19 cellular contexts compared by ENCODE assay signal in genomic region chr1:54839824-54840223, GRCh38. TPM values are rescaled to one million over a fixed set of nuclear protein-coding genes. Genes with fewer than 3 reads are reported as not detected.
A peak's percentile ranks its signal among the peaks of the same experiment; 100 is the strongest.
DNase-seq lines count a peak whose midpoint lies in the region; ATAC-seq, FAIRE-seq and TF ChIP-seq lines count a peak whose summit lies in the region.
"Had no signal": no experiment of that assay in that cellular context is flagged by ENCODE, and none has a peak within 500 bp of the region (broad histone marks: within the 10 kb centered on the region; RNA-seq: fewer than 3 reads in every experiment).

No MANE protein-coding gene starts in this region.

- no peak for DNase-seq in MCF 10A (ENCODE audit: unreplicated experiment)
- peak; percentile 39 for DNase-seq in bronchial epithelial cell (ENCODE audit: low read depth)
- DNase-seq in foreskin keratinocyte = peak; percentile 13 to 54
- DNase-seq in suprapubic skin (ENCODE audit: low spot score in 2 of 2) = peak; percentile 35 to 37
- no peak for DNase-seq in upper lobe of left lung
- DNase-seq: BE2C; CD4-positive, alpha-beta memory T cell; DMS79; GOT3 had no signal

- intact Hi-C loops in MCF 10A (cut with micrococcal nuclease) = no loop called here

- FAIRE-seq in bronchial epithelial cell (lab: Jason Lieb, UNC) = no peak
- FAIRE-seq: A549, GM12891, HepG2, HTR-8/SVneo had no signal

- TF ChIP-seq POLR2A in suprapubic skin (IDR thresholded peaks at IDR 0.05) (no peak), upper lobe of left lung (IDR thresholded peaks at IDR 0.05) (no peak)

- ATAC-seq in foreskin keratinocyte (peak; percentile 72), GM21360 (IDR thresholded peaks at IDR 0.05; ENCODE audit: unreplicated experiment) (no peak), upper lobe of left lung (ENCODE audit: low FRiP score in 2 of 2) (no peak), GM19324 (IDR thresholded peaks at IDR 0.05; ENCODE audit: low FRiP score, unreplicated experiment) (no peak)
- ATAC-seq: A549, HepG2 had no signal

- no peak for TF ChIP-seq EP300 in suprapubic skin (IDR thresholded peaks at IDR 0.05)
- TF ChIP-seq EP300 in upper lobe of left lung (IDR thresholded peaks at IDR 0.05) = no peak

- POLR2A ChIA-PET in MCF 10A (lab: Yijun Ruan, JAX) = interaction anchor here (0.7 to 1.5 kb wide), 2 partner anchors 11 to 1254 kb away, joined by 3 to 4 read pairs; no protein-coding TSS in a partner anchor

- WGBS in suprapubic skin = 60% methylated on average over 2 of the region's 2 CpGs
- WGBS in upper lobe of left lung, 2 donors = 45 to 88% methylated on average over 2 of the region's 2 CpGs

- H3K4me1 ChIP-seq in foreskin keratinocyte (peaks cover 12% of the 10 kb centered on the region), suprapubic skin (peaks cover 9% of the 10 kb centered on the region), upper lobe of left lung (no peaks in the 10 kb centered on the region)
- H3K4me1 ChIP-seq: A549, BE2C, HAP-1 had no signal

- CTCF ChIA-PET in MCF 10A (lab: Yijun Ruan, JAX) = interaction anchor here (0.6 to 1.0 kb wide), 2 partner anchors 9 to 605 kb away, joined by 3 to 7 read pairs; no protein-coding TSS in a partner anchor

- peaks cover 4% of the 10 kb centered on the region for H3K4me1 Mint-ChIP-seq in MCF 10A (ENCODE audit: insufficient read depth, unreplicated experiment)
- H3K4me1 Mint-ChIP-seq: CD4-positive, alpha-beta memory T cell had no signal

- H3K4me3 Mint-ChIP-seq in MCF 10A (ENCODE audit: unreplicated experiment) = no peak overlapping the region
- H3K4me3 Mint-ChIP-seq: CD4-positive, alpha-beta memory T cell had no signal

- peaks cover 11% of the 10 kb centered on the region for H3K27me3 Mint-ChIP-seq in MCF 10A (ENCODE audit: insufficient read depth, unreplicated experiment)
- H3K27me3 Mint-ChIP-seq: CD4-positive, alpha-beta memory T cell had no signal

- H3K27ac ChIP-seq in foreskin keratinocyte = no peak overlapping the region
- no peak overlapping the region for H3K27ac ChIP-seq in suprapubic skin
- no peak overlapping the region for H3K27ac ChIP-seq in upper lobe of left lung
- H3K27ac ChIP-seq: A549, C4-2B had no signal

- peak overlapping the region; percentile 11 for H3K27ac Mint-ChIP-seq in MCF 10A (ENCODE audit: low read depth, unreplicated experiment)

- no peaks in the 10 kb centered on the region for H3K36me3 Mint-ChIP-seq in MCF 10A (ENCODE audit: insufficient read depth, unreplicated experiment)
- H3K36me3 Mint-ChIP-seq: CD4-positive, alpha-beta memory T cell had no signal

- H3K36me3 ChIP-seq in bronchial epithelial cell (ENCODE audit: control insufficient read depth, insufficient read depth, low read length) (no peaks in the 10 kb centered on the region), suprapubic skin (no peaks in the 10 kb centered on the region), upper lobe of left lung (no peaks in the 10 kb centered on the region)
- H3K36me3 ChIP-seq: BE2C, HAP-1 had no signal

- TF ChIP-seq CTCF in MCF 10A (IDR thresholded peaks at IDR 0.05; ENCODE audit: unreplicated experiment) = no peak
- TF ChIP-seq CTCF in bronchial epithelial cell (IDR thresholded peaks at IDR 0.05; ENCODE audit: insufficient read depth, low read length, severe bottlenecking) = no peak
- TF ChIP-seq CTCF in foreskin keratinocyte (conservative IDR thresholded peaks at IDR 0.05) = no peak
- no peak for TF ChIP-seq CTCF in suprapubic skin (IDR thresholded peaks at IDR 0.05)
- no peak for TF ChIP-seq CTCF in upper lobe of left lung (IDR thresholded peaks at IDR 0.05)

- H3K4me3 ChIP-seq in bronchial epithelial cell (ENCODE audit: low read depth, low read length) (no peak overlapping the region), suprapubic skin (no peak overlapping the region), upper lobe of left lung (no peak overlapping the region)
- H3K4me3 ChIP-seq: A549, HAP-1 had no signal

- no peaks in the 10 kb centered on the region for H3K9me3 Mint-ChIP-seq in MCF 10A (ENCODE audit: unreplicated experiment)
- H3K9me3 Mint-ChIP-seq: CD4-positive, alpha-beta memory T cell had no signal

- H3K27me3 ChIP-seq in bronchial epithelial cell (ENCODE audit: control insufficient read depth, insufficient read depth, low read length) (peaks cover 1% of the 10 kb centered on the region), foreskin keratinocyte (peaks cover 19% of the 10 kb centered on the region), suprapubic skin (no peaks in the 10 kb centered on the region), upper lobe of left lung (no peaks in the 10 kb centered on the region)
- H3K27me3 ChIP-seq: BE2C had no signal

- H3K9me3 ChIP-seq in suprapubic skin = no peaks in the 10 kb centered on the region
- H3K9me3 ChIP-seq in upper lobe of left lung = no peaks in the 10 kb centered on the region
- H3K9me3 ChIP-seq: A549, BE2C, HAP-1 had no signal

- BruUV-seq in MCF 10A (replicated peaks; lab: Mats Ljungman, UMichigan) = no TSS peak

RNA-seq across cellular contexts. Expression of gene TTC22, which starts 38.7 kb away (rescaled TPM):
- total RNA-seq in MCF 10A (2022) (3.0 and 3.1 TPM in 2 replicates), bronchial epithelial cell (7.4 and 12.5 TPM in 2 replicates), foreskin keratinocyte (4.6 and 5.9 TPM in 2 replicates), suprapubic skin (10 to 100 TPM; 37.4 to 64.0 (median 58.0) TPM), upper lobe of left lung (10 to 100 TPM in 4 of 6 donors, 1 to 10 TPM in 2; 6.9 to 15.7 (median 12.1) TPM)
- polyA plus RNA-seq in foreskin keratinocyte = 3.2 and 4.3 TPM in 2 replicates
- total RNA-seq: G401, HepG2 had no signal
- polyA plus RNA-seq: A549, AG04450, HepG2 had no signal

RNA-seq across cellular contexts. Expression of gene DHCR24, which starts 47.2 kb away (rescaled TPM):
- total RNA-seq in MCF 10A (2022) = 126 and 135 TPM in 2 replicates
- 118 and 212 TPM in 2 replicates for total RNA-seq in bronchial epithelial cell
- 257 and 310 TPM in 2 replicates for total RNA-seq in foreskin keratinocyte
- polyA plus RNA-seq in foreskin keratinocyte = 141 and 185 TPM in 2 replicates
- 100 to 1,000 TPM; 167 to 525 (median 389) TPM for total RNA-seq in suprapubic skin
- total RNA-seq in upper lobe of left lung = 100 to 1,000 TPM; 188 to 863 (median 555) TPM

Comparison
In these comparisons a context has a peak if more than half of its experiments do, and no peak if none do; other contexts are left out.
1. DNase-seq: peak in bronchial epithelial cell (single experiment), foreskin keratinocyte (2 of 2) and suprapubic skin (2 of 2); none in MCF 10A (single experiment) and upper lobe of left lung (0 of 2).